8 cellular contexts compared by ENCODE assay signal in the genomic region with DNA sequence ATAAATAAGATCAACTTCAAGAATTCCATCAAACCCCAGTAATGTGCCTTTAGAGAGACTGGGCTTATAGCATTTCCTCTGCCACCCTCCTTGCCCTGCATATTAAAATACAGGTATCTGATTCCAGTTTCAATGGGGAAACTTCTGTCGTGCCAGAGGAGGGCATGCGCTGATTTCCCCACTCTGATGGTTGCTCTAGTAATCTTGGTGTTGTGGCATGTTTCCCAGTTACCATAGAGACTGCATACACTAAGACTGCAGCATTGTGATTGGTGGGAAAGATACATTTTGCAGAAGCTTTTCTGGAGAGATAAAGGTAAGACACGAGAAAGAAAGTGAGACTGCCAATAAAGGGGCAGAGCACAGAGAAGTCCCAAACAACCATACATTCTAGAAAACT.
DNase-seq lines count a peak whose midpoint lies in the region; ATAC-seq and TF ChIP-seq lines count a peak whose summit lies in the region.

No MANE protein-coding gene starts in this region.

- H3K4me3 ChIP-seq in vagina = no peak overlapping the region

- H3K36me3 ChIP-seq in vagina = no peaks in the 10 kb centered on the region

- no peak for TF ChIP-seq CTCF in vagina (IDR thresholded peaks at IDR 0.05)

- intact Hi-C loops in vagina (cut with DNase I) = no loop called here

- ATAC-seq in GM18508 (IDR thresholded peaks at IDR 0.05; ENCODE audit: insufficient read depth, unreplicated experiment) (peak; percentile 87), HG02884 (IDR thresholded peaks at IDR 0.05; ENCODE audit: unreplicated experiment) (peak; percentile 65)

- no peaks in the 10 kb centered on the region for H3K9me3 ChIP-seq in vagina

- DNase-seq in amniotic epithelial cell (ENCODE audit: low read depth) = peak; percentile 95
- DNase-seq in left kidney (ENCODE audit: low read depth, low spot score) = peak; percentile 90
- no peak for DNase-seq in cerebellar nuclear complex (lab: John Stamatoyannopoulos, UW)
- DNase-seq in SHP77 treated with DMSO at 0.1 percent for 48 hours (lab: John Stamatoyannopoulos, UW) = no peak
- DNase-seq in vagina (ENCODE audit: extremely low spot score in 2 of 2) = no peak
- no peak for DNase-seq in NCI-H2107 (lab: John Stamatoyannopoulos, UW)

- no peaks in the 10 kb centered on the region for H3K27me3 ChIP-seq in vagina

- H3K27ac ChIP-seq in vagina = no peak overlapping the region

- H3K4me1 ChIP-seq in vagina = peaks cover 12% of the 10 kb centered on the region

- TF ChIP-seq POLR2A in vagina (IDR thresholded peaks at IDR 0.05) = no peak

Comparison
In these comparisons a context has a peak if more than half of its experiments do, and no peak if none do; other contexts are left out.
1. DNase-seq: peak in amniotic epithelial cell (single experiment) and left kidney (single experiment); none in cerebellar nuclear complex (0 of 2), SHP77 treated with DMSO at 0.1 percent for 48 hours (single experiment), vagina (0 of 2) and NCI-H2107 (single experiment).